In genomic region chr5:91378683-91379601, GRCh38 we compare ENCODE assay signal across 8 cellular contexts.
DNase-seq lines count a peak whose midpoint lies in the region; ATAC-seq and FAIRE-seq lines count a peak whose summit lies in the region.

No MANE protein-coding gene starts in this region.

- peak overlapping the region; percentile 99 for H3K27ac Mint-ChIP-seq in T-helper 2 cell treated with Interferon-gamma antibody and Interleukin-4, amounts not matched to agents 5 μg/mL and 100 μg/mL, for 36 hours
- peak overlapping the region; percentile 97 for H3K27ac Mint-ChIP-seq in stimulated activated memory B cell treated with anti-CD40 and anti-IgM and Interleukin-4, amounts not matched to agents 10 μg/mL and 1 μg/mL and 100 μg/mL, for 72 hours

- H3K4me3 Mint-ChIP-seq in T-helper 2 cell treated with Interferon-gamma antibody and Interleukin-4, amounts not matched to agents 5 μg/mL and 100 μg/mL, for 36 hours = peak overlapping the region; percentile 96
- H3K4me3 Mint-ChIP-seq in stimulated activated memory B cell treated with anti-CD40 and anti-IgM and Interleukin-4, amounts not matched to agents 10 μg/mL and 1 μg/mL and 100 μg/mL, for 72 hours = peak overlapping the region; percentile 89

- ATAC-seq in stimulated activated memory B cell treated with anti-CD40 and anti-IgM and Interleukin-4, amounts not matched to agents 10 μg/mL and 1 μg/mL and 100 μg/mL, for 72 hours = no peak
- no peak for ATAC-seq in GM18519 (IDR thresholded peaks at IDR 0.05; ENCODE audit: low FRiP score, unreplicated experiment)
- no peak for ATAC-seq in HG03565 (IDR thresholded peaks at IDR 0.05; ENCODE audit: unreplicated experiment)
- no peak for ATAC-seq in HG03571 (IDR thresholded peaks at IDR 0.05; ENCODE audit: unreplicated experiment)

- H3K9me3 Mint-ChIP-seq in T-helper 2 cell treated with Interferon-gamma antibody and Interleukin-4, amounts not matched to agents 5 μg/mL and 100 μg/mL, for 36 hours = no peaks in the 10 kb centered on the region
- no peaks in the 10 kb centered on the region for H3K9me3 Mint-ChIP-seq in stimulated activated memory B cell treated with anti-CD40 and anti-IgM and Interleukin-4, amounts not matched to agents 10 μg/mL and 1 μg/mL and 100 μg/mL, for 72 hours

- peak; percentile 68 for FAIRE-seq in TTC549 (lab: Jason Lieb, UNC)

- H3K27me3 Mint-ChIP-seq in T-helper 2 cell treated with Interferon-gamma antibody and Interleukin-4, amounts not matched to agents 5 μg/mL and 100 μg/mL, for 36 hours (ENCODE audit: low read depth) = no peaks in the 10 kb centered on the region
- no peaks in the 10 kb centered on the region for H3K27me3 Mint-ChIP-seq in stimulated activated memory B cell treated with anti-CD40 and anti-IgM and Interleukin-4, amounts not matched to agents 10 μg/mL and 1 μg/mL and 100 μg/mL, for 72 hours

- peaks cover 38% of the 10 kb centered on the region for H3K36me3 Mint-ChIP-seq in T-helper 2 cell treated with Interferon-gamma antibody and Interleukin-4, amounts not matched to agents 5 μg/mL and 100 μg/mL, for 36 hours (ENCODE audit: low read depth)
- H3K36me3 Mint-ChIP-seq in stimulated activated memory B cell treated with anti-CD40 and anti-IgM and Interleukin-4, amounts not matched to agents 10 μg/mL and 1 μg/mL and 100 μg/mL, for 72 hours = peaks cover 13% of the 10 kb centered on the region

- H3K4me1 Mint-ChIP-seq in T-helper 2 cell treated with Interferon-gamma antibody and Interleukin-4, amounts not matched to agents 5 μg/mL and 100 μg/mL, for 36 hours (ENCODE audit: low read depth) = peaks cover 20% of the 10 kb centered on the region
- peaks cover 7% of the 10 kb centered on the region for H3K4me1 Mint-ChIP-seq in stimulated activated memory B cell treated with anti-CD40 and anti-IgM and Interleukin-4, amounts not matched to agents 10 μg/mL and 1 μg/mL and 100 μg/mL, for 72 hours

- DNase-seq in T-helper 2 cell treated with Interferon-gamma antibody and Interleukin-4, amounts not matched to agents 5 μg/mL and 100 μg/mL, for 36 hours (ENCODE audit: low spot score) = no peak
- no peak for DNase-seq in T-helper 2 cell
- DNase-seq in globus pallidus (ENCODE audit: low spot score) = peak; percentile 45
